In the genomic region with DNA sequence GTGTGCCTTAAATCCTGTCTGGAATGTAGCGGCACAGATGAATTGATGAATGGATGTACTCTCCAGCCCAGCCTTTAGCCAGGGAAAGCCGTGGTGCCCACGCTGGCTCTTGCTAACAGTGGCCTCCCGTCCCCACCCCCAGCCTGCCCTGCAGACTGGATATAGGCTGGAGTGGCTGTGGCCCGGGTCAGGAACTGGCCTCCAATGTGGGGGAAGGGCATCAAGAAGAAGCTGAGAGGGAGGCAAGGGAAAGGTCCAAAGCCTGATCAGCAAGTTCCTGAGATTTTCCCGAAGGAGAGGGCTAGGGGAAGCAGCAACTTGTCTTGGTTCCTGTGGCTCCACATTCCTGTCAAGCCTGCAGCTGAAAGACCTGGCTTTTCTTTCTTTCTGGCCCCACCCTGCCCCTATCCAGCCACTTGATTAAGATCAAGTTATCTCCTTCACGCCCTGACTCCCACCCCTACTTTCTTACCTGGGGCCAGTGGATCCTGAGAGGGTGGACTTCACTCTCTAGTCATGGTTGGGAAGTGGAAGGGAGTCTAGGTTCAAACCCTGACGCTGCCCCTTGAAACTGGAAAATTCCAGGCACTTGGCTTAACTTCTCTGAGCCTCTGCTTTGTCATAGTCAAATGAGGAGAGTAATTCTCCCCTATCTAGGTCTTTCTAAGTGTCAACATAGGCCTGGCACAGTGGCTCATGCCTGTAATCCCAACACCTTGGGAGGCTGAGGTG, we compare ENCODE assay signal across 8 cellular contexts. TPM values are rescaled to one million over a fixed set of nuclear protein-coding genes. Genes with fewer than 3 reads are reported as not detected.
DNase-seq lines count a peak whose midpoint lies in the region; ATAC-seq, FAIRE-seq and TF ChIP-seq lines count a peak whose summit lies in the region.
"Had no signal": no experiment of that assay in that cellular context is flagged by ENCODE, and none has a peak within 500 bp of the region (broad histone marks: within the 10 kb centered on the region; RNA-seq: fewer than 3 reads in every experiment).

No MANE protein-coding gene starts in this region.

- no peaks in the 10 kb centered on the region for H3K9me1 ChIP-seq in K562 (ENCODE audit: control insufficient read depth, insufficient read depth, low read length)

- in situ Hi-C loops in HAP-1 (cut with MboI; ENCODE audit: low sequenced_read_pairs) (loop anchor here (25.0 kb wide), 2 partner anchors 592 to 1383 kb away; a partner anchor contains a TSS), K562 (cut with MboI) (no loop called here)

- intact Hi-C loops in K562 (cut with micrococcal nuclease) = no loop called here

- H3K27ac Mint-ChIP-seq in natural killer cell treated with Interleukin-12 subunit alpha and Interleukin-12 subunit beta and Interleukin-15 and Interleukin-18, amount 100 ng/mL, for 72 hours = peak overlapping the region; percentile 81 to 92

- H3K9me3 ChIP-seq in HAP-1 (no peaks in the 10 kb centered on the region), K562 (replicated peaks; ENCODE audit: control insufficient read depth, insufficient read depth, low read depth, low read length) (no peaks in the 10 kb centered on the region)

- no peak for FAIRE-seq in K562 (lab: Jason Lieb, UNC)

- H3K4me1 ChIP-seq in HAP-1 (peaks cover 4% of the 10 kb centered on the region), K562 (replicated peaks in 1 of 2; ENCODE audit: control insufficient read depth in 2 of 2, insufficient read depth in 2 of 2, low read length in 2 of 2) (peaks cover 16 to 29% of the 10 kb centered on the region in 2 experiments)

- no peak overlapping the region for H3K4me3 Mint-ChIP-seq in natural killer cell treated with Interleukin-12 subunit alpha and Interleukin-12 subunit beta and Interleukin-15 and Interleukin-18, amount 100 ng/mL, for 72 hours

- peaks cover 22% of the 10 kb centered on the region for H3K36me3 ChIP-seq in HAP-1 (replicated peaks)
- H3K36me3 ChIP-seq in K562 (ENCODE audit: control insufficient read depth, insufficient read depth, low read length) = peaks cover 10% of the 10 kb centered on the region; the same call in 2 of the 3 replicates

- no peak overlapping the region for H3K4me3 ChIP-seq in HAP-1
- no peak overlapping the region for H3K4me3 ChIP-seq in K562

- no TSS peak for BruUV-seq in K562 (replicated peaks; lab: Mats Ljungman, UMichigan)

- peaks cover 17 to 21% of the 10 kb centered on the region in 2 donors for H3K4me1 Mint-ChIP-seq in natural killer cell treated with Interleukin-12 subunit alpha and Interleukin-12 subunit beta and Interleukin-15 and Interleukin-18, amount 100 ng/mL, for 72 hours (ENCODE audit: low read depth in 2 of 2)

- H3K79me2 ChIP-seq in K562 (ENCODE audit: control insufficient read depth, insufficient read depth, low read length) = no peaks in the 10 kb centered on the region

- H3K9me3 Mint-ChIP-seq in natural killer cell treated with Interleukin-12 subunit alpha and Interleukin-12 subunit beta and Interleukin-15 and Interleukin-18, amount 100 ng/mL, for 72 hours = no peaks in the 10 kb centered on the region

- H3K4me2 ChIP-seq in K562 (ENCODE audit: insufficient read depth, low read length) = peak overlapping the region; percentile 7; the same call in 1 of the 2 replicates

- CTCF ChIA-PET in K562 (lab: Yijun Ruan, JAX; ENCODE audit: low intra/inter-chr PET ratio) = no interaction called here

- POLR2A ChIA-PET in K562 (lab: Yijun Ruan, JAX) = interaction anchor here (1.0 kb wide), 1 partner anchor 36 kb away, joined by 3 read pairs; no protein-coding TSS in a partner anchor

- TF ChIP-seq EP300 in K562 (IDR thresholded peaks at IDR 0.05; ENCODE audit: low read length) = no peak

- no peaks in the 10 kb centered on the region for H3K27me3 ChIP-seq in HAP-1 (ENCODE audit: low read depth)
- H3K27me3 ChIP-seq in K562 (ENCODE audit: control insufficient read depth in 2 of 2, insufficient read depth in 2 of 2, low read length in 2 of 2) = no peaks in the 10 kb centered on the region

- peak overlapping the region; percentile 51; the same call in 2 of the 3 replicates for H3K27ac ChIP-seq in K562 (ENCODE audit: extremely low read depth, low read depth, low read length)

- TF ChIP-seq POLR2A in K562 (conservative IDR thresholded peaks at IDR 0.05) = no peak

- H3K27me3 Mint-ChIP-seq in natural killer cell treated with Interleukin-12 subunit alpha and Interleukin-12 subunit beta and Interleukin-15 and Interleukin-18, amount 100 ng/mL, for 72 hours = no peaks in the 10 kb centered on the region

- no peak for TF ChIP-seq CTCF in K562 (IDR thresholded peaks at IDR 0.05 in 2 of 3, conservative IDR thresholded peaks at IDR 0.05 in 1 of 3; ENCODE audit: insufficient read depth in 2 of 3, low read depth in 1 of 3, low read length in 3 of 3)

- no peak overlapping the region for H2AFZ ChIP-seq in K562 (ENCODE audit: low read depth, low read length)

- 34% methylated on average over 8 of the region's 8 CpGs for WGBS in K562 (ENCODE audit: insufficient coverage, low coverage, missing lambda C conversion rate)

- TF ChIP-seq RAD21 in K562 (CRISPR knock-in tag; conservative IDR thresholded peaks at IDR 0.05 in 1 of 2, IDR thresholded peaks at IDR 0.05 in 1 of 2) = no peak

- peak overlapping the region in 1 of 2 experiments; percentile 60; a peak in 1 of 4 replicates for H3K9ac ChIP-seq in K562 (ENCODE audit: insufficient read depth in 1 of 2, low read depth in 2 of 2, low read length in 2 of 2)

- peak; percentile 19 for ATAC-seq in K562
- no peak for ATAC-seq in natural killer cell treated with Interleukin-12 subunit alpha and Interleukin-12 subunit beta and Interleukin-15 and Interleukin-18, amount 100 ng/mL, for 72 hours
- ATAC-seq in HG03565 (IDR thresholded peaks at IDR 0.05; ENCODE audit: unreplicated experiment) = no peak

- peaks cover 10% of the 10 kb centered on the region for H3K36me3 Mint-ChIP-seq in natural killer cell treated with Interleukin-12 subunit alpha and Interleukin-12 subunit beta and Interleukin-15 and Interleukin-18, amount 100 ng/mL, for 72 hours

- DNase-seq in HAP-1 (ENCODE audit: low spot score in 2 of 2) (peak; percentile 26 to 60), K562 (ENCODE audit: extremely low read depth in 1 of 4, low spot score in 3 of 4) (no peak), NCI-H1048 (lab: John Stamatoyannopoulos, UW) (no peak), SHP77 treated with DMSO at 0.1 percent for 48 hours (lab: John Stamatoyannopoulos, UW) (no peak)
- DNase-seq in natural killer cell treated with Interleukin-12 subunit alpha and Interleukin-12 subunit beta and Interleukin-15 and Interleukin-18, amount 100 ng/mL, for 72 hours (ENCODE audit: low spot score) = no peak
- DNase-seq: kidney glomerular epithelial cell, NCI-H2171 treated with DMSO at 0.1 percent for 48 hours had no signal

- no peaks in the 10 kb centered on the region for H4K20me1 ChIP-seq in K562 (replicated peaks; ENCODE audit: control insufficient read depth, insufficient read depth, low read length)

RNA-seq across cellular contexts. Expression of a gene that starts 11.0 kb away (rescaled TPM):
- 12.3 and 33.3 TPM in 2 replicates for total RNA-seq in K562 (2011; cell fraction: chromatin; rRNA removed; ENCODE audit: low replicate concordance)
- total RNA-seq in K562 (2011; cell fraction: nucleolus; rRNA removed) = 19.0 and 19.9 TPM in 2 replicates
- 13.0 and 15.6 TPM in 2 replicates for total RNA-seq in K562 (2011; cell fraction: nucleoplasm; rRNA removed)
- total RNA-seq in K562 (2014; rRNA removed) = 9.3 and 13.9 TPM in 2 replicates
- total RNA-seq in K562 (2014; rRNA removed; fragmentation: Illumina TruSeq; extraction: Trizol) = 5.9 and 6.4 TPM in 2 replicates
- total RNA-seq in K562 (2015; rRNA removed; fragmentation: Illumina TruSeq; extraction: Trizol) = 6.1 and 7.6 TPM in 2 replicates
- 20.4 and 21.5 TPM in 2 replicates for total RNA-seq in K562 (2021)
- 4.0 and 5.8 TPM in 2 replicates for polyA plus RNA-seq in K562 (2011; rRNA removed)
- 4.8 and 10.3 TPM in 2 replicates for polyA plus RNA-seq in K562 (2011; cell fraction: cytosol; rRNA removed)
- polyA plus RNA-seq in K562 (2011; cell fraction: nucleus; rRNA removed) = 5.8 and 9.0 TPM in 2 replicates
- polyA plus RNA-seq in K562 (2012) = 11.6 and 27.8 TPM in 2 replicates
- polyA plus RNA-seq in K562 (2014; fragmentation: Illumina TruSeq; extraction: Trizol) = 10.4 and 11.4 TPM in 2 replicates
- polyA plus RNA-seq in K562 (2014; fragmentation: Nextera tagmentation; extraction: Ambion mirVana) = under 1 TPM; 0.32 to 0.62 TPM
- 7.7 and 8.2 TPM in 2 replicates for polyA plus RNA-seq in K562 (2014; rRNA removed)
- polyA minus RNA-seq in K562 (2011; rRNA and poly(A)+ RNA removed) = 8.1 and 9.1 TPM in 2 replicates
- 12.0 and 19.4 TPM in 2 replicates for polyA minus RNA-seq in K562 (2011; cell fraction: cytosol; rRNA and poly(A)+ RNA removed)
- 4.3 and 6.9 TPM in 2 replicates for polyA minus RNA-seq in K562 (2011; cell fraction: nucleus; rRNA and poly(A)+ RNA removed)
- 10 to 100 TPM; 21.3 to 24.5 TPM for total RNA-seq in natural killer cell treated with Interleukin-12 subunit alpha and Interleukin-12 subunit beta and Interleukin-15 and Interleukin-18, amount 100 ng/mL, for 72 hours

RNA-seq across cellular contexts. Expression of a gene that starts 45.9 kb away (rescaled TPM):
- 160 and 200 TPM in 2 replicates for total RNA-seq in K562 (2011; cell fraction: chromatin; rRNA removed; ENCODE audit: low replicate concordance)
- total RNA-seq in K562 (2011; cell fraction: nucleolus; rRNA removed) = 170 and 183 TPM in 2 replicates
- 181 and 259 TPM in 2 replicates for total RNA-seq in K562 (2011; cell fraction: nucleoplasm; rRNA removed)
- total RNA-seq in K562 (2014; rRNA removed) (282 and 295 TPM in 2 replicates), K562 (2014; rRNA removed; fragmentation: Illumina TruSeq; extraction: Trizol) (347 and 353 TPM in 2 replicates), K562 (2015; rRNA removed; fragmentation: Illumina TruSeq; extraction: Trizol) (306 and 312 TPM in 2 replicates), K562 (2021) (402 and 426 TPM in 2 replicates)
- polyA plus RNA-seq in K562 (2011; rRNA removed) (699 and 703 TPM in 2 replicates), K562 (2014; fragmentation: Illumina TruSeq; extraction: Trizol) (395 and 506 TPM in 2 replicates), K562 (2014; fragmentation: Nextera tagmentation; extraction: Ambion mirVana) (100 to 1,000 TPM; 368 to 462 TPM), K562 (2014; rRNA removed) (257 and 313 TPM in 2 replicates)
- polyA plus RNA-seq in K562 (2011; cell fraction: cytosol; rRNA removed) = 552 and 733 TPM in 2 replicates
- 176 and 282 TPM in 2 replicates for polyA plus RNA-seq in K562 (2011; cell fraction: nucleus; rRNA removed)
- 544 and 794 TPM in 2 replicates for polyA plus RNA-seq in K562 (2012)
- polyA minus RNA-seq in K562 (2011; rRNA and poly(A)+ RNA removed) = 964 and 1,011 TPM in 2 replicates
- polyA minus RNA-seq in K562 (2011; cell fraction: cytosol; rRNA and poly(A)+ RNA removed) = 200 and 235 TPM in 2 replicates
- 52.8 and 107 TPM in 2 replicates for polyA minus RNA-seq in K562 (2011; cell fraction: nucleus; rRNA and poly(A)+ RNA removed)
- total RNA-seq in natural killer cell treated with Interleukin-12 subunit alpha and Interleukin-12 subunit beta and Interleukin-15 and Interleukin-18, amount 100 ng/mL, for 72 hours = 100 to 1,000 TPM; 271 to 340 TPM

RNA-seq across cellular contexts. Expression of a gene that starts 51.0 kb away (rescaled TPM):
- 21.8 and 45.7 TPM in 2 replicates for total RNA-seq in K562 (2011; cell fraction: chromatin; rRNA removed; ENCODE audit: low replicate concordance)
- 36.7 and 40.0 TPM in 2 replicates for total RNA-seq in K562 (2011; cell fraction: nucleolus; rRNA removed)
- 35.6 and 41.5 TPM in 2 replicates for total RNA-seq in K562 (2011; cell fraction: nucleoplasm; rRNA removed)
- 22.9 and 27.5 TPM in 2 replicates for total RNA-seq in K562 (2014; rRNA removed)
- total RNA-seq in K562 (2014; rRNA removed; fragmentation: Illumina TruSeq; extraction: Trizol) = 8.8 and 11.5 TPM in 2 replicates
- total RNA-seq in K562 (2015; rRNA removed; fragmentation: Illumina TruSeq; extraction: Trizol) = 16.1 and 17.0 TPM in 2 replicates
- 23.6 and 24.3 TPM in 2 replicates for total RNA-seq in K562 (2021)
- polyA plus RNA-seq in K562 (2011; rRNA removed) = 14.5 and 21.8 TPM in 2 replicates
- 21.8 and 41.2 TPM in 2 replicates for polyA plus RNA-seq in K562 (2011; cell fraction: cytosol; rRNA removed)
- polyA plus RNA-seq in K562 (2011; cell fraction: nucleus; rRNA removed) = 56.1 and 59.2 TPM in 2 replicates
- 16.4 and 21.6 TPM in 2 replicates for polyA plus RNA-seq in K562 (2012)
- polyA plus RNA-seq in K562 (2014; fragmentation: Illumina TruSeq; extraction: Trizol) = 17.5 and 21.6 TPM in 2 replicates
- 10 to 100 TPM in 1 of 2 experiments, 1 to 10 TPM in 1; 5.9 to 11.6 TPM for polyA plus RNA-seq in K562 (2014; fragmentation: Nextera tagmentation; extraction: Ambion mirVana)
- 22.4 and 24.6 TPM in 2 replicates for polyA plus RNA-seq in K562 (2014; rRNA removed)
- 5.2 and 12.7 TPM in 2 replicates for polyA minus RNA-seq in K562 (2011; rRNA and poly(A)+ RNA removed)
- polyA minus RNA-seq in K562 (2011; cell fraction: cytosol; rRNA and poly(A)+ RNA removed) = 9.3 and 11.3 TPM in 2 replicates
- 10.1 and 12.6 TPM in 2 replicates for polyA minus RNA-seq in K562 (2011; cell fraction: nucleus; rRNA and poly(A)+ RNA removed)
- 10 to 100 TPM; 23.2 to 42.2 TPM for total RNA-seq in natural killer cell treated with Interleukin-12 subunit alpha and Interleukin-12 subunit beta and Interleukin-15 and Interleukin-18, amount 100 ng/mL, for 72 hours

RNA-seq across cellular contexts. Expression of a gene that starts 58.3 kb away (rescaled TPM):
- total RNA-seq in K562 (2011; cell fraction: chromatin; rRNA removed; ENCODE audit: low replicate concordance) = 0.46 and 1.2 TPM in 2 replicates
- 0.67 TPM in 1 of 2 replicates, not detected in the other for total RNA-seq in K562 (2011; cell fraction: nucleolus; rRNA removed)
- total RNA-seq in K562 (2011; cell fraction: nucleoplasm; rRNA removed) = 0.88 and 1.4 TPM in 2 replicates
- 0.32 and 0.82 TPM in 2 replicates for total RNA-seq in K562 (2014; rRNA removed)
- 0.25 and 0.48 TPM in 2 replicates for total RNA-seq in K562 (2014; rRNA removed; fragmentation: Illumina TruSeq; extraction: Trizol)
- total RNA-seq in K562 (2015; rRNA removed; fragmentation: Illumina TruSeq; extraction: Trizol) = 0.26 and 0.51 TPM in 2 replicates
- 0.49 and 0.64 TPM in 2 replicates for total RNA-seq in K562 (2021)
- 0.33 and 0.79 TPM in 2 replicates for polyA plus RNA-seq in K562 (2011; rRNA removed)
- 0.52 and 0.88 TPM in 2 replicates for polyA plus RNA-seq in K562 (2011; cell fraction: cytosol; rRNA removed)
- 0.63 and 0.76 TPM in 2 replicates for polyA plus RNA-seq in K562 (2011; cell fraction: nucleus; rRNA removed)
- polyA plus RNA-seq in K562 (2012) = 0.42 and 0.51 TPM in 2 replicates
- 0.69 and 1.0 TPM in 2 replicates for polyA plus RNA-seq in K562 (2014; fragmentation: Illumina TruSeq; extraction: Trizol)
- polyA plus RNA-seq in K562 (2014; fragmentation: Nextera tagmentation; extraction: Ambion mirVana) = under 1 TPM; 0.53 to 0.91 TPM
- 0.65 and 0.82 TPM in 2 replicates for polyA plus RNA-seq in K562 (2014; rRNA removed)
- 0.66 and 0.91 TPM in 2 replicates for polyA minus RNA-seq in K562 (2011; rRNA and poly(A)+ RNA removed)
- polyA minus RNA-seq in K562 (2011; cell fraction: cytosol; rRNA and poly(A)+ RNA removed) = not detected in 2 replicates
- 0.78 TPM in 1 of 2 replicates, not detected in the other for polyA minus RNA-seq in K562 (2011; cell fraction: nucleus; rRNA and poly(A)+ RNA removed)
- under 1 TPM in 1 of 2 donors, not detected in 1; 0.33 TPM for total RNA-seq in natural killer cell treated with Interleukin-12 subunit alpha and Interleukin-12 subunit beta and Interleukin-15 and Interleukin-18, amount 100 ng/mL, for 72 hours

RNA-seq across cellular contexts. Expression of a gene that starts 58.4 kb away (rescaled TPM):
- total RNA-seq in K562 (2011; cell fraction: chromatin; rRNA removed; ENCODE audit: low replicate concordance) = 31.7 and 45.8 TPM in 2 replicates
- 21.2 and 27.6 TPM in 2 replicates for total RNA-seq in K562 (2011; cell fraction: nucleolus; rRNA removed)
- 27.6 and 28.5 TPM in 2 replicates for total RNA-seq in K562 (2011; cell fraction: nucleoplasm; rRNA removed)
- 240 and 294 TPM in 2 replicates for total RNA-seq in K562 (2014; rRNA removed)
- total RNA-seq in K562 (2014; rRNA removed; fragmentation: Illumina TruSeq; extraction: Trizol) = 73.2 and 98.9 TPM in 2 replicates
- total RNA-seq in K562 (2015; rRNA removed; fragmentation: Illumina TruSeq; extraction: Trizol) = 115 and 129 TPM in 2 replicates
- total RNA-seq in K562 (2021) = 145 and 162 TPM in 2 replicates
- polyA plus RNA-seq in K562 (2011; rRNA removed) = 89.4 and 116 TPM in 2 replicates
- 137 and 187 TPM in 2 replicates for polyA plus RNA-seq in K562 (2011; cell fraction: cytosol; rRNA removed)
- polyA plus RNA-seq in K562 (2011; cell fraction: nucleus; rRNA removed) = 42.9 and 44.4 TPM in 2 replicates
- 84.6 and 208 TPM in 2 replicates for polyA plus RNA-seq in K562 (2012)
- 156 and 168 TPM in 2 replicates for polyA plus RNA-seq in K562 (2014; fragmentation: Illumina TruSeq; extraction: Trizol)
- polyA plus RNA-seq in K562 (2014; fragmentation: Nextera tagmentation; extraction: Ambion mirVana) = 100 to 1,000 TPM; 187 to 195 TPM
- 410 and 469 TPM in 2 replicates for polyA plus RNA-seq in K562 (2014; rRNA removed)
- 18.3 and 28.5 TPM in 2 replicates for polyA minus RNA-seq in K562 (2011; rRNA and poly(A)+ RNA removed)
- polyA minus RNA-seq in K562 (2011; cell fraction: cytosol; rRNA and poly(A)+ RNA removed) = 36.5 and 39.5 TPM in 2 replicates
- 8.8 and 13.2 TPM in 2 replicates for polyA minus RNA-seq in K562 (2011; cell fraction: nucleus; rRNA and poly(A)+ RNA removed)
- total RNA-seq in natural killer cell treated with Interleukin-12 subunit alpha and Interleukin-12 subunit beta and Interleukin-15 and Interleukin-18, amount 100 ng/mL, for 72 hours = 10 to 100 TPM; 65.2 to 96.3 TPM

Comparison
In these comparisons a context has a peak if more than half of its experiments do, and no peak if none do; other contexts are left out.
1. DNase-seq: peak in HAP-1 (2 of 2); none in K562 (0 of 4), natural killer cell treated with Interleukin-12 subunit alpha and Interleukin-12 subunit beta and Interleukin-15 and Interleukin-18, amount 100 ng/mL, for 72 hours (single experiment), NCI-H1048 (single experiment) and SHP77 treated with DMSO at 0.1 percent for 48 hours (single experiment).